8 cellular contexts compared by ENCODE assay signal in genomic region chr5:141604318-141604717, GRCh38. TPM values are rescaled to one million over a fixed set of nuclear protein-coding genes. Genes with fewer than 3 reads are reported as not detected.
DNase-seq lines count a peak whose midpoint lies in the region; ATAC-seq and TF ChIP-seq lines count a peak whose summit lies in the region.

No MANE protein-coding gene starts in this region.

- peak overlapping the region; percentile 97 for H3K27ac Mint-ChIP-seq in activated T-cell treated with anti-CD3 and anti-CD28 coated beads, Interleukin-2, amount 50 U/mL, for 72 hours
- H3K27ac Mint-ChIP-seq in nephron progenitor cell: peak overlapping the region; percentile 2

- H3K9me3 Mint-ChIP-seq in activated T-cell treated with anti-CD3 and anti-CD28 coated beads, Interleukin-2, amount 50 U/mL, for 72 hours: no peaks in the 10 kb centered on the region
- H3K9me3 Mint-ChIP-seq in nephron progenitor cell: no peaks in the 10 kb centered on the region

- peaks cover 0 to 2% of the 10 kb centered on the region in 2 donors for H3K36me3 Mint-ChIP-seq in activated T-cell treated with anti-CD3 and anti-CD28 coated beads, Interleukin-2, amount 50 U/mL, for 72 hours (ENCODE audit: insufficient read depth in 2 of 2)
- no peaks in the 10 kb centered on the region for H3K36me3 Mint-ChIP-seq in nephron progenitor cell (ENCODE audit: low read depth)

- no peak overlapping the region for H3K4me3 ChIP-seq in epithelial cell of esophagus (ENCODE audit: low read length)

- peak; percentile 14 to 47 for ATAC-seq in activated T-cell treated with anti-CD3 and anti-CD28 coated beads, Interleukin-2, amount 50 U/mL, for 72 hours (replicated peaks in 1 of 2)
- ATAC-seq in GM21619 (IDR thresholded peaks at IDR 0.05; ENCODE audit: unreplicated experiment): no peak

- TF ChIP-seq CTCF in epithelial cell of esophagus (IDR thresholded peaks at IDR 0.05; ENCODE audit: insufficient read depth, low read depth, low read length, missing control alignments): no peak
- no peak for TF ChIP-seq CTCF in nephron progenitor cell (IDR thresholded peaks at IDR 0.05)

- in situ Hi-C loops in SK-MEL-5 (cut with HindIII; ENCODE audit: low pct_unique_long_range_greater_than_20kb, low sequenced_read_pairs): no loop called here

- H3K4me1 Mint-ChIP-seq in activated T-cell treated with anti-CD3 and anti-CD28 coated beads, Interleukin-2, amount 50 U/mL, for 72 hours (ENCODE audit: low read depth): peaks cover 96% of the 10 kb centered on the region
- H3K4me1 Mint-ChIP-seq in nephron progenitor cell: peaks cover 6% of the 10 kb centered on the region

- no peaks in the 10 kb centered on the region for H3K27me3 Mint-ChIP-seq in activated T-cell treated with anti-CD3 and anti-CD28 coated beads, Interleukin-2, amount 50 U/mL, for 72 hours (ENCODE audit: low read depth)
- H3K27me3 Mint-ChIP-seq in nephron progenitor cell (ENCODE audit: low read depth, poor library complexity): no peaks in the 10 kb centered on the region

- DNase-seq in activated T-cell treated with anti-CD3 and anti-CD28 coated beads, Interleukin-2, amount 50 U/mL, for 72 hours: peak in 1 of 2 donors; percentile 12
- DNase-seq in activated T-cell treated with anti-CD3 and anti-CD28 coated beads, Interleukin-2, amount 50 U/mL, for 48 hours: no peak
- DNase-seq in SK-MEL-5 (ENCODE audit: low read depth, low spot score) (peak; percentile 25), epithelial cell of esophagus (ENCODE audit: low read depth) (peak; percentile 97), nephron progenitor cell (no peak), germinal center (ENCODE audit: low spot score) (no peak), cerebellar nuclear complex (lab: John Stamatoyannopoulos, UW) (no peak)

- H3K4me3 Mint-ChIP-seq in activated T-cell treated with anti-CD3 and anti-CD28 coated beads, Interleukin-2, amount 50 U/mL, for 72 hours: peak overlapping the region; percentile 76 to 86
- no peak overlapping the region for H3K4me3 Mint-ChIP-seq in nephron progenitor cell

RNA-seq across cellular contexts. Expression of gene DIAPH1, which starts 14.5 kb away (rescaled TPM):
- total RNA-seq in activated T-cell treated with anti-CD3 and anti-CD28 coated beads, Interleukin-2, amount 50 U/mL, for 72 hours: 100 to 1,000 TPM; 162 to 165 TPM
- 32.8 TPM in 2 replicates for total RNA-seq in SK-MEL-5 (2014; rRNA removed; shearing (Covaris generic))
- 54.5 and 70.0 TPM in 2 replicates for polyA plus RNA-seq in SK-MEL-5 (2015; cell fraction: cytosol; rRNA removed)
- polyA plus RNA-seq in SK-MEL-5 (2015; cell fraction: nucleus; rRNA removed): 41.1 and 54.6 TPM in 2 replicates

RNA-seq across cellular contexts. Expression of gene HDAC3, which starts 32.3 kb away (rescaled TPM):
- total RNA-seq in activated T-cell treated with anti-CD3 and anti-CD28 coated beads, Interleukin-2, amount 50 U/mL, for 72 hours: 10 to 100 TPM; 64.1 to 69.2 TPM
- 45.2 and 55.1 TPM in 2 replicates for total RNA-seq in SK-MEL-5 (2014; rRNA removed; shearing (Covaris generic))
- polyA plus RNA-seq in SK-MEL-5 (2015; cell fraction: cytosol; rRNA removed): 41.4 and 42.1 TPM in 2 replicates
- 204 and 205 TPM in 2 replicates for polyA plus RNA-seq in SK-MEL-5 (2015; cell fraction: nucleus; rRNA removed)

RNA-seq across cellular contexts. Expression of gene RELL2, which starts 32.5 kb away (rescaled TPM):
- total RNA-seq in activated T-cell treated with anti-CD3 and anti-CD28 coated beads, Interleukin-2, amount 50 U/mL, for 72 hours: 10 to 100 TPM; 14.6 to 19.5 TPM
- total RNA-seq in SK-MEL-5 (2014; rRNA removed; shearing (Covaris generic)): 6.2 and 7.9 TPM in 2 replicates
- 14.5 and 16.1 TPM in 2 replicates for polyA plus RNA-seq in SK-MEL-5 (2015; cell fraction: cytosol; rRNA removed)
- 83.8 and 92.6 TPM in 2 replicates for polyA plus RNA-seq in SK-MEL-5 (2015; cell fraction: nucleus; rRNA removed)

RNA-seq across cellular contexts. Expression of gene FCHSD1, which starts 46.9 kb away (rescaled TPM):
- total RNA-seq in activated T-cell treated with anti-CD3 and anti-CD28 coated beads, Interleukin-2, amount 50 U/mL, for 72 hours: 10 to 100 TPM; 54.1 to 61.1 TPM
- 12.6 and 17.4 TPM in 2 replicates for total RNA-seq in SK-MEL-5 (2014; rRNA removed; shearing (Covaris generic))
- 9.8 and 12.7 TPM in 2 replicates for polyA plus RNA-seq in SK-MEL-5 (2015; cell fraction: cytosol; rRNA removed)
- polyA plus RNA-seq in SK-MEL-5 (2015; cell fraction: nucleus; rRNA removed): 261 and 309 TPM in 2 replicates

Comparison
In these comparisons a context has a peak if more than half of its experiments do, and no peak if none do; other contexts are left out.
1. DNase-seq: peak in SK-MEL-5 (single experiment) and epithelial cell of esophagus (single experiment); none in activated T-cell treated with anti-CD3 and anti-CD28 coated beads, Interleukin-2, amount 50 U/mL, for 48 hours (0 of 2), nephron progenitor cell (single experiment), germinal center (single experiment) and cerebellar nuclear complex (0 of 2).